ENCODE assay signal across 17 cellular contexts in genomic region chr4:6785572-6785925, GRCh38. TPM values are rescaled to one million over a fixed set of nuclear protein-coding genes. Genes with fewer than 3 reads are reported as not detected.
A peak's percentile ranks its signal among the peaks of the same experiment; 100 is the strongest.
DNase-seq lines count a peak whose midpoint lies in the region; ATAC-seq and TF ChIP-seq lines count a peak whose summit lies in the region.
"Had no signal": no experiment of that assay in that cellular context is flagged by ENCODE, and none has a peak within 500 bp of the region (broad histone marks: within the 10 kb centered on the region; RNA-seq: fewer than 3 reads in every experiment).

No MANE protein-coding gene starts in this region.

- no peak overlapping the region for H3K27ac Mint-ChIP-seq in T-helper 1 cell treated with Interleukin-12 subunit alpha and Interleukin-12 subunit beta and Interleukin-4 antibody, amounts not matched to agents 30 μg/mL and 1 μg/mL, for 36 hours
- peak overlapping the region in 7 of 8 donors; percentile 9 to 97 (median 65) for H3K27ac Mint-ChIP-seq in CD8-positive, alpha-beta memory T cell
- peak overlapping the region; percentile 1 for H3K27ac Mint-ChIP-seq in central memory CD8-positive, alpha-beta T cell (ENCODE audit: low read depth)
- H3K27ac Mint-ChIP-seq in neural progenitor cell = no peak overlapping the region
- H3K27ac Mint-ChIP-seq: activated naive CD4-positive, alpha-beta T cell treated with anti-CD3 and anti-CD28 coated beads, Interleukin-2, amount 50 U/mL, for 72 hours; stimulated activated memory B cell treated with anti-CD40 and anti-IgM and Interleukin-4, amounts not matched to agents 10 μg/mL and 1 μg/mL and 100 μg/mL, for 72 hours had no signal

- TF ChIP-seq CTCF in neural progenitor cell (IDR thresholded peaks at IDR 0.05) = no peak

- H3K4me3 ChIP-seq in CD8-positive, alpha-beta memory T cell (ENCODE audit: low read length) = no peak overlapping the region
- peak overlapping the region; percentile 4 for H3K4me3 ChIP-seq in neural progenitor cell
- H3K4me3 ChIP-seq: breast epithelium, pancreas, spleen had no signal

- H3K79me2 ChIP-seq in neural progenitor cell (ENCODE audit: low read depth) = peaks cover 76% of the 10 kb centered on the region

- ATAC-seq in central memory CD8-positive, alpha-beta T cell (replicated peaks; ENCODE audit: extremely low read depth, poor library complexity, severe bottlenecking) = no peak
- no peak for ATAC-seq in HG02623 (IDR thresholded peaks at IDR 0.05; ENCODE audit: unreplicated experiment)
- ATAC-seq in GM19023 (IDR thresholded peaks at IDR 0.05; ENCODE audit: unreplicated experiment) = no peak
- ATAC-seq: activated naive CD4-positive, alpha-beta T cell treated with anti-CD3 and anti-CD28 coated beads, Interleukin-2, amount 50 U/mL, for 72 hours; pancreas; stimulated activated memory B cell treated with anti-CD40 and anti-IgM and Interleukin-4, amounts not matched to agents 10 μg/mL and 1 μg/mL and 100 μg/mL, for 72 hours had no signal

- peaks cover 11% of the 10 kb centered on the region for H3K36me3 Mint-ChIP-seq in T-helper 1 cell treated with Interleukin-12 subunit alpha and Interleukin-12 subunit beta and Interleukin-4 antibody, amounts not matched to agents 30 μg/mL and 1 μg/mL, for 36 hours (ENCODE audit: low read depth)
- peaks cover 0 to 31% (median 8%) of the 10 kb centered on the region in 3 donors for H3K36me3 Mint-ChIP-seq in CD8-positive, alpha-beta memory T cell
- peaks cover 18% of the 10 kb centered on the region for H3K36me3 Mint-ChIP-seq in central memory CD8-positive, alpha-beta T cell (ENCODE audit: insufficient read depth)
- peaks cover 21% of the 10 kb centered on the region for H3K36me3 Mint-ChIP-seq in neural progenitor cell
- H3K36me3 Mint-ChIP-seq: activated naive CD4-positive, alpha-beta T cell treated with anti-CD3 and anti-CD28 coated beads, Interleukin-2, amount 50 U/mL, for 72 hours had no signal

- no peak overlapping the region for H3K27ac ChIP-seq in CD8-positive, alpha-beta memory T cell (ENCODE audit: low read depth, low read length)
- peak overlapping the region; percentile 7 for H3K27ac ChIP-seq in neural progenitor cell
- H3K27ac ChIP-seq: 22Rv1, breast epithelium, pancreas, RWPE1, spleen had no signal

- H3K4me1 ChIP-seq in CD8-positive, alpha-beta memory T cell (ENCODE audit: insufficient read depth, low read length) = peaks cover 33% of the 10 kb centered on the region
- peaks cover 21% of the 10 kb centered on the region for H3K4me1 ChIP-seq in neural progenitor cell

- no peaks in the 10 kb centered on the region for H3K9me3 ChIP-seq in CD8-positive, alpha-beta memory T cell (ENCODE audit: low read length)
- no peaks in the 10 kb centered on the region for H3K9me3 ChIP-seq in neural progenitor cell (ENCODE audit: low read depth)
- H3K9me3 ChIP-seq: breast epithelium, pancreas, spleen had no signal

- no peak overlapping the region for H2AFZ ChIP-seq in neural progenitor cell (replicated peaks)

- H4K20me1 ChIP-seq in neural progenitor cell (ENCODE audit: low read depth) = peaks cover 70% of the 10 kb centered on the region

- CTCF ChIA-PET in CD8-positive, alpha-beta memory T cell (lab: Charles Lee) = interaction anchor here (1.1 to 3.6 kb wide), 2 partner anchors 87 to 111 kb away, joined by 3 to 17 read pairs; a partner anchor contains a TSS

- H3K4me3 Mint-ChIP-seq in T-helper 1 cell treated with Interleukin-12 subunit alpha and Interleukin-12 subunit beta and Interleukin-4 antibody, amounts not matched to agents 30 μg/mL and 1 μg/mL, for 36 hours = peak overlapping the region; percentile 32
- peak overlapping the region in 6 of 7 donors; percentile 1 to 95 (median 17) for H3K4me3 Mint-ChIP-seq in CD8-positive, alpha-beta memory T cell
- peak overlapping the region; percentile 23 for H3K4me3 Mint-ChIP-seq in central memory CD8-positive, alpha-beta T cell
- H3K4me3 Mint-ChIP-seq in neural progenitor cell = peak overlapping the region; percentile 13

- peaks cover 33% of the 10 kb centered on the region for H3F3A ChIP-seq in neural progenitor cell (ENCODE audit: low read depth)

- peak overlapping the region; percentile 51 for H3K4me2 ChIP-seq in neural progenitor cell

- no peaks in the 10 kb centered on the region for H3K27me3 Mint-ChIP-seq in T-helper 1 cell treated with Interleukin-12 subunit alpha and Interleukin-12 subunit beta and Interleukin-4 antibody, amounts not matched to agents 30 μg/mL and 1 μg/mL, for 36 hours (ENCODE audit: low read depth)
- peaks cover 0 to 2% of the 10 kb centered on the region in 2 donors for H3K27me3 Mint-ChIP-seq in CD8-positive, alpha-beta memory T cell
- H3K27me3 Mint-ChIP-seq in central memory CD8-positive, alpha-beta T cell = no peaks in the 10 kb centered on the region
- peaks cover 5% of the 10 kb centered on the region for H3K27me3 Mint-ChIP-seq in neural progenitor cell (ENCODE audit: insufficient read depth, low read depth)
- H3K27me3 Mint-ChIP-seq: stimulated activated memory B cell treated with anti-CD40 and anti-IgM and Interleukin-4, amounts not matched to agents 10 μg/mL and 1 μg/mL and 100 μg/mL, for 72 hours had no signal

- H3K9me3 Mint-ChIP-seq in T-helper 1 cell treated with Interleukin-12 subunit alpha and Interleukin-12 subunit beta and Interleukin-4 antibody, amounts not matched to agents 30 μg/mL and 1 μg/mL, for 36 hours = no peaks in the 10 kb centered on the region
- H3K9me3 Mint-ChIP-seq in CD8-positive, alpha-beta memory T cell = no peaks in the 10 kb centered on the region
- H3K9me3 Mint-ChIP-seq in central memory CD8-positive, alpha-beta T cell = no peaks in the 10 kb centered on the region
- peaks cover 1% of the 10 kb centered on the region for H3K9me3 Mint-ChIP-seq in neural progenitor cell
- H3K9me3 Mint-ChIP-seq: activated naive CD4-positive, alpha-beta T cell treated with anti-CD3 and anti-CD28 coated beads, Interleukin-2, amount 50 U/mL, for 72 hours; stimulated activated memory B cell treated with anti-CD40 and anti-IgM and Interleukin-4, amounts not matched to agents 10 μg/mL and 1 μg/mL and 100 μg/mL, for 72 hours had no signal

- POLR2A ChIA-PET in CD8-positive, alpha-beta memory T cell (lab: Charles Lee) = no interaction called here

- H3K27me3 ChIP-seq in CD8-positive, alpha-beta memory T cell (ENCODE audit: insufficient read depth, low read length, poor library complexity, severe bottlenecking) = no peaks in the 10 kb centered on the region
- peaks cover 11% of the 10 kb centered on the region for H3K27me3 ChIP-seq in neural progenitor cell
- H3K27me3 ChIP-seq: breast epithelium, pancreas, spleen had no signal

- no peaks in the 10 kb centered on the region for H3K36me3 ChIP-seq in CD8-positive, alpha-beta memory T cell (ENCODE audit: insufficient read depth, low read length)
- H3K36me3 ChIP-seq in neural progenitor cell = no peaks in the 10 kb centered on the region
- H3K36me3 ChIP-seq: breast epithelium, pancreas had no signal

- H3K9ac ChIP-seq in neural progenitor cell = no peak overlapping the region

- DNase-seq in T-helper 1 cell = no peak
- no peak for DNase-seq in CD8-positive, alpha-beta memory T cell
- DNase-seq in central memory CD8-positive, alpha-beta T cell (ENCODE audit: low spot score in 2 of 2) = no peak
- DNase-seq in neural progenitor cell (ENCODE audit: low spot score) = peak; percentile 63
- no peak for DNase-seq in cortex of kidney (lab: John Stamatoyannopoulos, UW)
- DNase-seq: NCI-H146, NCI-H226, pancreas, spleen had no signal

- peaks cover 33% of the 10 kb centered on the region for H3K4me1 Mint-ChIP-seq in T-helper 1 cell treated with Interleukin-12 subunit alpha and Interleukin-12 subunit beta and Interleukin-4 antibody, amounts not matched to agents 30 μg/mL and 1 μg/mL, for 36 hours (ENCODE audit: low read depth)
- H3K4me1 Mint-ChIP-seq in CD8-positive, alpha-beta memory T cell = peaks cover 55 to 68% (median 64%) of the 10 kb centered on the region in 3 donors
- peaks cover 49% of the 10 kb centered on the region for H3K4me1 Mint-ChIP-seq in central memory CD8-positive, alpha-beta T cell
- peaks cover 34% of the 10 kb centered on the region for H3K4me1 Mint-ChIP-seq in neural progenitor cell

RNA-seq across cellular contexts. Expression of gene KIAA0232, which starts 3.0 kb away (rescaled TPM):
- total RNA-seq in CD8-positive, alpha-beta memory T cell = 10 to 100 TPM; 16.0 to 16.4 TPM
- 13.6 TPM for polyA plus RNA-seq in CD8-positive, alpha-beta memory T cell
- 42.9 and 52.2 TPM in 2 replicates for total RNA-seq in neural progenitor cell (ENCODE audit: low replicate concordance)

Comparison
In these comparisons a context has a peak if more than half of its experiments do, and no peak if none do; other contexts are left out.
1. H3K27ac Mint-ChIP-seq: peak in CD8-positive, alpha-beta memory T cell (7 of 8) and central memory CD8-positive, alpha-beta T cell (single experiment); none in T-helper 1 cell treated with Interleukin-12 subunit alpha and Interleukin-12 subunit beta and Interleukin-4 antibody, amounts not matched to agents 30 μg/mL and 1 μg/mL, for 36 hours (single experiment) and neural progenitor cell (single experiment).
2. Peak in every context shown above with its lines, with median percentiles within 50 percentile points of each other: H3K4me3 Mint-ChIP-seq.